ENCODE assay signal across 8 cellular contexts in the genomic region with DNA sequence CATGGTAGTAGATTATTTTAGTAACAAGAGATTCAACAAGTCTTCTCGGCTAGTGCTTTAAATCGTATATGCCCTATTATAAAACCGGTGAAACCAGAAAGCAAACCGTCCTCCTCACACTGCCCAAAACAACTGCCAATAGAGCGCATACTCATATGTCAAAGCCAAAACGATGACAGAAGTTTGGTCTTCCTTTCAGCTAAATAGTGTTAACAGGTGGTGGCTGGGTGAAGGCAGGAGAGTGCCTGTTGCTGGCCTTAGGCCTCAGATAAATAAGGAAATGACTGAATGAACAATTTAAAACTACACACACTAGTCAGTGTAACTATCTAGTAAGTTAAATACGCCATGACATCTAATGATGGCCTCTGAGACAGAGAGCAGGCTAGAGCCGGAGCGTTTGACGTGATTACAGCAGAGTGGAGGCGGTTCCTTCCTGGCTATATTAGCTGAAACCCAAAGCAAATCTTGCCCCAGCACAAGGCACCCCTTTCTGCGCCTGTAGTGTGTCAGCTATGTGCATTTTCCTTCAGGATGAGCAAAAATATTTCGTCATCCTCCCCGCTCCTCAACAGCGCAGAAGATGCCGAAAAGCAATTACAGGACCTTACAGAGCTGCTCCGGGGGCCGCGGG. TPM values are rescaled to one million over a fixed set of nuclear protein-coding genes. Genes with fewer than 3 reads are reported as not detected.
DNase-seq lines count a peak whose midpoint lies in the region; ATAC-seq and TF ChIP-seq lines count a peak whose summit lies in the region.

No MANE protein-coding gene starts in this region.

- H3K9me3 Mint-ChIP-seq in activated CD8-positive, alpha-beta memory T cell treated with anti-CD3 and anti-CD28 coated beads, Interleukin-2, amount 10 ng/mL, durations not matched to agents 7 days and 5 days (ENCODE audit: low read depth) = peaks cover 7% of the 10 kb centered on the region

- CTCF ChIA-PET in activated CD8-positive, alpha-beta memory T cell treated with anti-CD3 and anti-CD28 coated beads, Interleukin-2, amount 10 ng/mL, durations not matched to agents 7 days and 5 days (lab: Charles Lee) = no interaction called here

- H3K4me3 ChIP-seq in fibroblast of pulmonary artery (replicated peaks; ENCODE audit: low read depth, low read length) = peak overlapping the region; percentile 31

- H3K27ac Mint-ChIP-seq in activated CD8-positive, alpha-beta memory T cell treated with anti-CD3 and anti-CD28 coated beads, Interleukin-2, amount 10 ng/mL, durations not matched to agents 7 days and 5 days = no peak overlapping the region

- peaks cover 2% of the 10 kb centered on the region for H3K4me1 Mint-ChIP-seq in activated CD8-positive, alpha-beta memory T cell treated with anti-CD3 and anti-CD28 coated beads, Interleukin-2, amount 10 ng/mL, durations not matched to agents 7 days and 5 days

- H3K27me3 Mint-ChIP-seq in activated CD8-positive, alpha-beta memory T cell treated with anti-CD3 and anti-CD28 coated beads, Interleukin-2, amount 10 ng/mL, durations not matched to agents 7 days and 5 days = peaks cover 74% of the 10 kb centered on the region

- no peak overlapping the region for H3K4me3 Mint-ChIP-seq in activated CD8-positive, alpha-beta memory T cell treated with anti-CD3 and anti-CD28 coated beads, Interleukin-2, amount 10 ng/mL, durations not matched to agents 7 days and 5 days

- peak; percentile 51 for DNase-seq in COLO668 (lab: John Stamatoyannopoulos, UW; ENCODE audit: unreplicated experiment)
- DNase-seq in NCI-H510A (lab: John Stamatoyannopoulos, UW) = peak; percentile 37
- DNase-seq in fibroblast of pulmonary artery (ENCODE audit: low read depth) = peak; percentile 6
- peak; percentile 22 for DNase-seq in occipital lobe (lab: John Stamatoyannopoulos, UW)
- no peak for DNase-seq in NOMO-1 (lab: John Stamatoyannopoulos, UW; ENCODE audit: unreplicated experiment in 2 of 2)
- no peak for DNase-seq in stimulated activated CD4-positive, alpha-beta T cell treated with anti-CD3 and anti-CD28 coated beads, Interleukin-4, amount 100 ng/mL, for 4 hours
- DNase-seq in activated CD8-positive, alpha-beta memory T cell treated with anti-CD3 and anti-CD28 coated beads, Interleukin-2, amount 10 ng/mL, durations not matched to agents 7 days and 5 days = no peak

- peaks cover 4% of the 10 kb centered on the region for H3K36me3 Mint-ChIP-seq in activated CD8-positive, alpha-beta memory T cell treated with anti-CD3 and anti-CD28 coated beads, Interleukin-2, amount 10 ng/mL, durations not matched to agents 7 days and 5 days

- no peak for TF ChIP-seq CTCF in fibroblast of pulmonary artery (IDR thresholded peaks at IDR 0.05; ENCODE audit: low read length, missing control alignments)

- ATAC-seq in activated CD8-positive, alpha-beta memory T cell treated with anti-CD3 and anti-CD28 coated beads, Interleukin-2, amount 10 ng/mL, durations not matched to agents 7 days and 5 days = no peak
- ATAC-seq in HG02798 (IDR thresholded peaks at IDR 0.05; ENCODE audit: poor library complexity, unreplicated experiment) = no peak

RNA-seq across cellular contexts. Expression of a gene that starts 1.6 kb away (rescaled TPM):
- 58.3 TPM for total RNA-seq in occipital lobe
- under 1 TPM; 0.15 to 0.21 TPM for total RNA-seq in activated CD8-positive, alpha-beta memory T cell treated with anti-CD3 and anti-CD28 coated beads, Interleukin-2, amount 10 ng/mL, durations not matched to agents 7 days and 5 days

Comparison
In these comparisons a context has a peak if more than half of its experiments do, and no peak if none do; other contexts are left out.
1. DNase-seq: peak in COLO668 (single experiment), NCI-H510A (single experiment), fibroblast of pulmonary artery (single experiment) and occipital lobe (single experiment); none in NOMO-1 (0 of 2), stimulated activated CD4-positive, alpha-beta T cell treated with anti-CD3 and anti-CD28 coated beads, Interleukin-4, amount 100 ng/mL, for 4 hours (0 of 2) and activated CD8-positive, alpha-beta memory T cell treated with anti-CD3 and anti-CD28 coated beads, Interleukin-2, amount 10 ng/mL, durations not matched to agents 7 days and 5 days (single experiment).
2. RNA of a gene that starts 1.6 kb away (total RNA-seq): 58.3 TPM in occipital lobe (single experiment); 0.15 to 0.21 TPM in activated CD8-positive, alpha-beta memory T cell treated with anti-CD3 and anti-CD28 coated beads, Interleukin-2, amount 10 ng/mL, durations not matched to agents 7 days and 5 days; every median in the first group is over 10 times any median in the second.